8 cellular contexts compared by ENCODE assay signal in the genomic region with DNA sequence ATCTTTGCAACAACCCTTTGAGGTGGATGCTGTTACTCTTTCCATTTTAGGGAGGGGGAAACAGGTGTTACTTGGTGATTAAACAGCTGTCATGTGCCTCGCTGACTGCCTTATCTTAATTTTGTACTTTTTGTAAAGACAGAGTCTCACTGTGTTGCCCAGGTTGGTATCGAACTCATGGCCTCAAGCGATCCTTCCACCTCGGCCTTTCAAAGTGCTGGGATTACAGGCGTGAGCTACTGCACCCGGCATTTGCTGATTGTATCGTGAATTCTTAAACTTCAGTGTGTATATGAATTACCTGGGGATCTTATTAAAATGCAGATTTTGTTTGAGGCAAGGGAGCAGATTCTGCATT. TPM values are rescaled to one million over a fixed set of nuclear protein-coding genes. Genes with fewer than 3 reads are reported as not detected.
A peak's percentile ranks its signal among the peaks of the same experiment; 100 is the strongest.
DNase-seq lines count a peak whose midpoint lies in the region; ATAC-seq and TF ChIP-seq lines count a peak whose summit lies in the region.

No MANE protein-coding gene starts in this region.

- no peaks in the 10 kb centered on the region for H3K27me3 ChIP-seq in cardiac muscle cell
- no peaks in the 10 kb centered on the region for H3K27me3 ChIP-seq in breast epithelium
- H3K27me3 ChIP-seq in uterus = no peaks in the 10 kb centered on the region

- H3K4me3 Mint-ChIP-seq in mesothelial cell of epicardium = peak overlapping the region; percentile 95

- H3K27ac ChIP-seq in cardiac muscle cell (peak overlapping the region; percentile 82), breast epithelium (peak overlapping the region; percentile 88 to 94), uterus (peak overlapping the region; percentile 89 to 90)

- TF ChIP-seq POLR2A in breast epithelium (IDR thresholded peaks at IDR 0.05) = no peak
- TF ChIP-seq POLR2A in uterus (IDR thresholded peaks at IDR 0.05) = no peak

- DNase-seq in cardiac muscle cell (ENCODE audit: low read depth in 1 of 2, low spot score in 1 of 2) (no peak), left cardiac atrium (no peak), breast epithelium (ENCODE audit: low spot score in 2 of 2) (no peak), mesothelial cell of epicardium (ENCODE audit: low spot score in 2 of 2, unreplicated experiment in 2 of 2) (no peak), uterus (no peak), COLO829 (ENCODE audit: low spot score) (no peak)
- no peak for DNase-seq in stimulated activated CD4-positive, alpha-beta T cell treated with anti-CD3 and anti-CD28 coated beads, Interleukin-4, amount 100 ng/mL, for 4 hours

- H3K36me3 Mint-ChIP-seq in mesothelial cell of epicardium = peaks cover 4% of the 10 kb centered on the region

- no peaks in the 10 kb centered on the region for H3K9me3 Mint-ChIP-seq in mesothelial cell of epicardium

- no peak for TF ChIP-seq CTCF in cardiac muscle cell (IDR thresholded peaks at IDR 0.05; ENCODE audit: low read depth, low read length)
- no peak for TF ChIP-seq CTCF in breast epithelium (IDR thresholded peaks at IDR 0.05)
- TF ChIP-seq CTCF in mesothelial cell of epicardium (IDR thresholded peaks at IDR 0.05; ENCODE audit: unreplicated experiment) = no peak
- TF ChIP-seq CTCF in uterus (IDR thresholded peaks at IDR 0.05) = no peak

- H3K9me3 ChIP-seq in cardiac muscle cell (ENCODE audit: low read depth) = no peaks in the 10 kb centered on the region
- H3K9me3 ChIP-seq in breast epithelium = no peaks in the 10 kb centered on the region
- H3K9me3 ChIP-seq in uterus = no peaks in the 10 kb centered on the region

- peak overlapping the region; percentile 43 for H3K4me3 ChIP-seq in cardiac muscle cell
- H3K4me3 ChIP-seq in breast epithelium = peak overlapping the region; percentile 69 to 90 (median 86)
- peak overlapping the region; percentile 62 to 67 for H3K4me3 ChIP-seq in uterus

- ATAC-seq in left cardiac atrium (no peak), GM18858 (IDR thresholded peaks at IDR 0.05; ENCODE audit: unreplicated experiment) (no peak)

- intact Hi-C loops in left cardiac atrium (cut with DNase I) = loop anchor here (2.0 to 10.0 kb wide), 2 partner anchors 64 to 94 kb away; no protein-coding TSS in a partner anchor
- intact Hi-C loops in breast epithelium (cut with DNase I; ENCODE audit: low total_unique reads) = no loop called here
- intact Hi-C loops in uterus (cut with DNase I; ENCODE audit: low total_unique reads) = no loop called here

- H3K4me1 Mint-ChIP-seq in mesothelial cell of epicardium = peaks cover 26% of the 10 kb centered on the region

- H3K4me1 ChIP-seq in cardiac muscle cell (ENCODE audit: low read depth) = no peaks in the 10 kb centered on the region
- H3K4me1 ChIP-seq in breast epithelium = peaks cover 0 to 15% of the 10 kb centered on the region in 2 donors
- peaks cover 0 to 13% of the 10 kb centered on the region in 2 donors for H3K4me1 ChIP-seq in uterus

- peaks cover 5% of the 10 kb centered on the region for H3K27me3 Mint-ChIP-seq in mesothelial cell of epicardium (ENCODE audit: low read depth)

- peak overlapping the region; percentile 99 for H3K27ac Mint-ChIP-seq in mesothelial cell of epicardium

- H3K36me3 ChIP-seq in cardiac muscle cell (no peaks in the 10 kb centered on the region), breast epithelium (no peaks in the 10 kb centered on the region), uterus (no peaks in the 10 kb centered on the region)

RNA-seq across cellular contexts. Expression of a gene that starts 0.7 kb away (rescaled TPM):
- total RNA-seq in cardiac muscle cell = 130 and 132 TPM in 2 replicates
- 78.4 and 110 TPM in 2 replicates for polyA plus RNA-seq in cardiac muscle cell
- total RNA-seq in left cardiac atrium = 10 to 100 TPM; 33.2 to 34.1 TPM
- total RNA-seq in breast epithelium = 10 to 100 TPM; 34.7 to 65.3 (median 37.9) TPM
- 34.1 to 38.6 TPM (median 36.3 TPM) in 3 replicates for total RNA-seq in mesothelial cell of epicardium
- total RNA-seq in uterus = 100 to 1,000 TPM in 1 of 4 donors, 10 to 100 TPM in 2, 1 to 10 TPM in 1; 2.4 to 312 (median 46.0) TPM

RNA-seq across cellular contexts. Expression of a gene that starts 29.1 kb away (rescaled TPM):
- total RNA-seq in cardiac muscle cell (1.1 and 3.8 TPM in 2 replicates), left cardiac atrium (1 to 10 TPM in 1 of 2 donors, under 1 TPM in 1; 0.77 to 1.3 TPM), breast epithelium (1 to 10 TPM; 4.8 to 8.2 (median 6.7) TPM), mesothelial cell of epicardium (6.6 to 6.9 TPM (median 6.6 TPM) in 3 replicates), uterus (100 to 1,000 TPM in 1 of 4 donors, 10 to 100 TPM in 2, 1 to 10 TPM in 1; 5.9 to 135 (median 12.7) TPM)
- polyA plus RNA-seq in cardiac muscle cell = 0.31 and 1.7 TPM in 2 replicates

RNA-seq across cellular contexts. Expression of a gene that starts 30.6 kb away (rescaled TPM):
- total RNA-seq in cardiac muscle cell (not detected in 2 replicates), left cardiac atrium (1 to 10 TPM; 1.8 to 2.9 TPM), breast epithelium (1 to 10 TPM in 1 of 3 donors, under 1 TPM in 1, not detected in 1; 0.64 to 1.6 TPM), mesothelial cell of epicardium (0.16 TPM in 1 of 3 replicates, not detected in the others), uterus (1 to 10 TPM in 1 of 4 donors, not detected in 3; 1.9 TPM)
- 0.16 TPM in 1 of 2 replicates, not detected in the other for polyA plus RNA-seq in cardiac muscle cell

Comparison
In these comparisons a context has a peak if more than half of its experiments do, and no peak if none do; other contexts are left out.
1. intact Hi-C loops: an anchor here in left cardiac atrium (2.0 to 10.0 kb wide); none called in breast epithelium and uterus.